Comparison of ENCODE assay signal across 1 cellular context in genomic region chr13:44142911-44143665, GRCh38.
A peak's percentile ranks its signal among the peaks of the same experiment; 100 is the strongest.
TF ChIP-seq lines count a peak whose summit lies in the region.

No MANE protein-coding gene starts in this region.

TF ChIP-seq in HEK293, 187 proteins besides CTCF, POLR2A, EP300 and RAD21 (continued from another document):
- TF ChIP-seq TSHZ1 (tag by site-specific recombination; IDR thresholded peaks at IDR 0.05; ENCODE audit: borderline replicate concordance) (peak; percentile 73; the same call in 1 of the 2 replicates), GLIS2 (tag by site-specific recombination; IDR thresholded peaks at IDR 0.05) (peak; percentile 56), ZNF362 (tag by site-specific recombination; IDR thresholded peaks at IDR 0.05) (no peak), ZNF530 (tag by site-specific recombination; IDR thresholded peaks at IDR 0.05; ENCODE audit: low read depth) (no peak), SCRT1 (tag by site-specific recombination; IDR thresholded peaks at IDR 0.05; ENCODE audit: borderline replicate concordance) (peak; percentile 84; the same call in 1 of the 2 replicates), ZNF394 (tag by site-specific recombination; IDR thresholded peaks at IDR 0.05; ENCODE audit: borderline replicate concordance) (peak; percentile 33; the same call in 1 of the 2 replicates), WT1 (tag by site-specific recombination; IDR thresholded peaks at IDR 0.05) (peak; percentile 92), ZFHX2 (tag by site-specific recombination; conservative IDR thresholded peaks at IDR 0.05) (no peak), ZSCAN16 (tag by site-specific recombination; IDR thresholded peaks at IDR 0.05) (no peak), ZNF366 (tag by site-specific recombination; conservative IDR thresholded peaks at IDR 0.05) (peak; percentile 77), ZNF221 (tag by site-specific recombination; IDR thresholded peaks at IDR 0.05; ENCODE audit: borderline replicate concordance) (no peak), ZSCAN23 (tag by site-specific recombination; IDR thresholded peaks at IDR 0.05) (no peak), GFI1B (tag by site-specific recombination; IDR thresholded peaks at IDR 0.05) (peak; percentile 40; the same call in 1 of the 2 replicates), ZNF23 (tag by site-specific recombination; IDR thresholded peaks at IDR 0.05; ENCODE audit: borderline replicate concordance) (no peak), ZNF558 (tag by site-specific recombination; IDR thresholded peaks at IDR 0.05) (peak; percentile 66; the same call in 1 of the 2 replicates), GLI4 (tag by site-specific recombination; IDR thresholded peaks at IDR 0.05) (no peak), ZNF629 (tag by site-specific recombination; IDR thresholded peaks at IDR 0.05) (peak; percentile 96), HIC1 (tag by site-specific recombination; IDR thresholded peaks at IDR 0.05) (peak; percentile 81), ZNF600 (tag by site-specific recombination; IDR thresholded peaks at IDR 0.05) (peak; percentile 87), ZNF324 (tag by site-specific recombination; IDR thresholded peaks at IDR 0.05) (peak; percentile 79; the same call in 1 of the 2 replicates), ZEB2 (tag by site-specific recombination; IDR thresholded peaks at IDR 0.05) (peak; percentile 77), ZNF292 (tag by site-specific recombination; IDR thresholded peaks at IDR 0.05; ENCODE audit: borderline replicate concordance, low read depth) (no peak), PRDM1 (tag by site-specific recombination; IDR thresholded peaks at IDR 0.05) (peak; percentile 88)
- TF ChIP-seq, protein P1, sequence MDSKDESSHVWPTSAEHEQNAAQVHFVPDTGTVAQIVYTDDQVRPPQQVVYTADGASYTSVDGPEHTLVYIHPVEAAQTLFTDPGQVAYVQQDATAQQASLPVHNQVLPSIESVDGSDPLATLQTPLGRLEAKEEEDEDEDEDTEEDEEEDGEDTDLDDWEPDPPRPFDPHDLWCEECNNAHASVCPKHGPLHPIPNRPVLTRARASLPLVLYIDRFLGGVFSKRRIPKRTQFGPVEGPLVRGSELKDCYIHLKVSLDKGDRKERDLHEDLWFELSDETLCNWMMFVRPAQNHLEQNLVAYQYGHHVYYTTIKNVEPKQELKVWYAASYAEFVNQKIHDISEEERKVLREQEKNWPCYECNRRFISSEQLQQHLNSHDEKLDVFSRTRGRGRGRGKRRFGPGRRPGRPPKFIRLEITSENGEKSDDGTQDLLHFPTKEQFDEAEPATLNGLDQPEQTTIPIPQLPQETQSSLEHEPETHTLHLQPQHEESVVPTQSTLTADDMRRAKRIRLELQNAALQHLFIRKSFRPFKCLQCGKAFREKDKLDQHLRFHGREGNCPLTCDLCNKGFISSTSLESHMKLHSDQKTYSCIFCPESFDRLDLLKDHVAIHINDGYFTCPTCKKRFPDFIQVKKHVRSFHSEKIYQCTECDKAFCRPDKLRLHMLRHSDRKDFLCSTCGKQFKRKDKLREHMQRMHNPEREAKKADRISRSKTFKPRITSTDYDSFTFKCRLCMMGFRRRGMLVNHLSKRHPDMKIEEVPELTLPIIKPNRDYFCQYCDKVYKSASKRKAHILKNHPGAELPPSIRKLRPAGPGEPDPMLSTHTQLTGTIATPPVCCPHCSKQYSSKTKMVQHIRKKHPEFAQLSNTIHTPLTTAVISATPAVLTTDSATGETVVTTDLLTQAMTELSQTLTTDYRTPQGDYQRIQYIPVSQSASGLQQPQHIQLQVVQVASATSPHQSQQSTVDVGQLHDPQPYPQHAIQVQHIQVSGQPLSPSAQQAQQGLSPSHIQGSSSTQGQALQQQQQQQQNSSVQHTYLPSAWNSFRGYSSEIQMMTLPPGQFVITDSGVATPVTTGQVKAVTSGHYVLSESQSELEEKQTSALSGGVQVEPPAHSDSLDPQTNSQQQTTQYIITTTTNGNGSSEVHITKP (tag by site-specific recombination; IDR thresholded peaks at IDR 0.05), result peak; percentile 55
- TF ChIP-seq, protein P2, sequence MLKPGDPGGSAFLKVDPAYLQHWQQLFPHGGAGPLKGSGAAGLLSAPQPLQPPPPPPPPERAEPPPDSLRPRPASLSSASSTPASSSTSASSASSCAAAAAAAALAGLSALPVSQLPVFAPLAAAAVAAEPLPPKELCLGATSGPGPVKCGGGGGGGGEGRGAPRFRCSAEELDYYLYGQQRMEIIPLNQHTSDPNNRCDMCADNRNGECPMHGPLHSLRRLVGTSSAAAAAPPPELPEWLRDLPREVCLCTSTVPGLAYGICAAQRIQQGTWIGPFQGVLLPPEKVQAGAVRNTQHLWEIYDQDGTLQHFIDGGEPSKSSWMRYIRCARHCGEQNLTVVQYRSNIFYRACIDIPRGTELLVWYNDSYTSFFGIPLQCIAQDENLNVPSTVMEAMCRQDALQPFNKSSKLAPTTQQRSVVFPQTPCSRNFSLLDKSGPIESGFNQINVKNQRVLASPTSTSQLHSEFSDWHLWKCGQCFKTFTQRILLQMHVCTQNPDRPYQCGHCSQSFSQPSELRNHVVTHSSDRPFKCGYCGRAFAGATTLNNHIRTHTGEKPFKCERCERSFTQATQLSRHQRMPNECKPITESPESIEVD (tag by site-specific recombination; IDR thresholded peaks at IDR 0.05), result 0 out of 2 replicates have a peak, but pooled peaks have one; percentile 9
- TF ChIP-seq, protein P3, sequence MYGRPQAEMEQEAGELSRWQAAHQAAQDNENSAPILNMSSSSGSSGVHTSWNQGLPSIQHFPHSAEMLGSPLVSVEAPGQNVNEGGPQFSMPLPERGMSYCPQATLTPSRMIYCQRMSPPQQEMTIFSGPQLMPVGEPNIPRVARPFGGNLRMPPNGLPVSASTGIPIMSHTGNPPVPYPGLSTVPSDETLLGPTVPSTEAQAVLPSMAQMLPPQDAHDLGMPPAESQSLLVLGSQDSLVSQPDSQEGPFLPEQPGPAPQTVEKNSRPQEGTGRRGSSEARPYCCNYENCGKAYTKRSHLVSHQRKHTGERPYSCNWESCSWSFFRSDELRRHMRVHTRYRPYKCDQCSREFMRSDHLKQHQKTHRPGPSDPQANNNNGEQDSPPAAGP (tag by site-specific recombination; IDR thresholded peaks at IDR 0.05), result peak; percentile 22; the same call in 1 of the 2 replicates
- TF ChIP-seq, protein P4, sequence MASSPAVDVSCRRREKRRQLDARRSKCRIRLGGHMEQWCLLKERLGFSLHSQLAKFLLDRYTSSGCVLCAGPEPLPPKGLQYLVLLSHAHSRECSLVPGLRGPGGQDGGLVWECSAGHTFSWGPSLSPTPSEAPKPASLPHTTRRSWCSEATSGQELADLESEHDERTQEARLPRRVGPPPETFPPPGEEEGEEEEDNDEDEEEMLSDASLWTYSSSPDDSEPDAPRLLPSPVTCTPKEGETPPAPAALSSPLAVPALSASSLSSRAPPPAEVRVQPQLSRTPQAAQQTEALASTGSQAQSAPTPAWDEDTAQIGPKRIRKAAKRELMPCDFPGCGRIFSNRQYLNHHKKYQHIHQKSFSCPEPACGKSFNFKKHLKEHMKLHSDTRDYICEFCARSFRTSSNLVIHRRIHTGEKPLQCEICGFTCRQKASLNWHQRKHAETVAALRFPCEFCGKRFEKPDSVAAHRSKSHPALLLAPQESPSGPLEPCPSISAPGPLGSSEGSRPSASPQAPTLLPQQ (tag by site-specific recombination; IDR thresholded peaks at IDR 0.05), result peak; percentile 53; the same call in 1 of the 2 replicates
- TF ChIP-seq, protein P5, sequence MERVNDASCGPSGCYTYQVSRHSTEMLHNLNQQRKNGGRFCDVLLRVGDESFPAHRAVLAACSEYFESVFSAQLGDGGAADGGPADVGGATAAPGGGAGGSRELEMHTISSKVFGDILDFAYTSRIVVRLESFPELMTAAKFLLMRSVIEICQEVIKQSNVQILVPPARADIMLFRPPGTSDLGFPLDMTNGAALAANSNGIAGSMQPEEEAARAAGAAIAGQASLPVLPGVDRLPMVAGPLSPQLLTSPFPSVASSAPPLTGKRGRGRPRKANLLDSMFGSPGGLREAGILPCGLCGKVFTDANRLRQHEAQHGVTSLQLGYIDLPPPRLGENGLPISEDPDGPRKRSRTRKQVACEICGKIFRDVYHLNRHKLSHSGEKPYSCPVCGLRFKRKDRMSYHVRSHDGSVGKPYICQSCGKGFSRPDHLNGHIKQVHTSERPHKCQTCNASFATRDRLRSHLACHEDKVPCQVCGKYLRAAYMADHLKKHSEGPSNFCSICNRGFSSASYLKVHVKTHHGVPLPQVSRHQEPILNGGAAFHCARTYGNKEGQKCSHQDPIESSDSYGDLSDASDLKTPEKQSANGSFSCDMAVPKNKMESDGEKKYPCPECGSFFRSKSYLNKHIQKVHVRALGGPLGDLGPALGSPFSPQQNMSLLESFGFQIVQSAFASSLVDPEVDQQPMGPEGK (tag by site-specific recombination; IDR thresholded peaks at IDR 0.05), result peak; percentile 41; the same call in 1 of the 2 replicates
